Comparison of ENCODE assay signal across 1 cellular context in genomic region chr7:327305-327931, GRCh38.
TF ChIP-seq lines count a peak whose summit lies in the region.

No MANE protein-coding gene starts in this region.

TF ChIP-seq in liver, 16 proteins besides CTCF, POLR2A, EP300 and RAD21 (continued from another document):
- TF ChIP-seq GABPA (IDR thresholded peaks at IDR 0.05 in 1 of 2, conservative IDR thresholded peaks at IDR 0.05 in 1 of 2) (no peak), YY1 (IDR thresholded peaks at IDR 0.05) (no peak), EGR1 (IDR thresholded peaks at IDR 0.05; ENCODE audit: low read depth in 2 of 2) (no peak), HNF4G (IDR thresholded peaks at IDR 0.05) (no peak)
